8 cellular contexts compared by ENCODE assay signal in the genomic region with DNA sequence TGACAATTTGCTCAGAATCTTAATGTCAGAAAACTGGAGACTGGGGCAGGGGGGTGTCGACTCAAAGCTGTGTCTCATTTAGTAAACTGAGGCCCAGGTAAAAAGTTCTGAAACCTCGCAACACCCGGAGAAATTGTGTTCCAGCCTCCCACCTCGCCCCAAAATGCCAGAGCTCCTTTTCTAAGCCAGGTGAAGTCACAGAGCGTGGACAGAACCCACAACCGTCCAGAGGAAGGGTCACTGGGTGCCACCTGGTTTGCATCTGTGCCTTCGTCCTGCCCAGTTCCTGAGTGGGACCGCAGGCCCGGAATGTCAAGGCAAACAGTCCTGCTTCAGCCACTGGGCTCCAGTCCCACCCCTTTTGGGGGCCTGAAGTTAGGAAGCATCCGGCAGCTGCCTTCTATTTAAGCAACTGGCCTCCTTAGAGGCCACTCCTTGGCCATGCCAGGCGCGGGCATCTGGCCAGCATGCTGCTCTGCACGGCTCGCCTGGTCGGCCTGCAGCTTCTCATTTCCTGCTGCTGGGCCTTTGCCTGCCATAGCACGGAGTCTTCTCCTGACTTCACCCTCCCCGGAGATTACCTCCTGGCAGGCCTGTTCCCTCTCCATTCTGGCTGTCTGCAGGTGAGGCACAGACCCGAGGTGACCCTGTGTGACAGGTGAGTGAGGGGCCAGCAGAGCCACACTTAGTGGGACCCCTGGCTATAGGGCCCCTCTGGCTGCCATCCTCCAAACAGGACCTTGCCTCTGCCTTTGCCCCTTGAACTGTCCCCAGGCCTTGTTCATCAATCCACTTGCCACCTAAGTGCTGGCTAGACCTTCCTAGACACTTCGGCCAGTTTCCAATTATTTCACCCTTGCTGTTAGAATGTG. TPM values are rescaled to one million over a fixed set of nuclear protein-coding genes. Genes with fewer than 3 reads are reported as not detected.
DNase-seq lines count a peak whose midpoint lies in the region; ATAC-seq and TF ChIP-seq lines count a peak whose summit lies in the region.

Gene TAS1R1 (plus strand): TSS at position 401 of the 872 bp plus-strand sequence. CDS start 67 bp downstream, at position 468.

- no peaks in the 10 kb centered on the region for H3K9me2 ChIP-seq in PC-3 (replicated peaks; ENCODE audit: low read length)

- intact Hi-C loops in PC-3 (cut with micrococcal nuclease): loop anchor here (1.0 to 5.0 kb wide), 4 partner anchors 24 to 92 kb away; partner anchors contain the start of gene ZBTB48
- intact Hi-C loops in naive thymus-derived CD4-positive, alpha-beta T cell (cut with micrococcal nuclease): loop anchor here (1.0 to 10.0 kb wide), 12 partner anchors 10 to 318 kb away; partner anchors contain the start of genes CAMTA1 (in 2 of the 2), DNAJC11 (in 2 of the 2), KLHL21 (in 2 of the 2) and PHF13 (in 2 of the 2)

- peaks cover 7% of the 10 kb centered on the region for H4K20me1 ChIP-seq in PC-3 (ENCODE audit: low read length)

- H3K4me2 ChIP-seq in PC-3 (ENCODE audit: low read length): peak within 1 kb of the TSS; percentile 97

- H3K27me3 ChIP-seq in CD8-positive, alpha-beta memory T cell (ENCODE audit: insufficient read depth, low read length, poor library complexity, severe bottlenecking): no peaks in the 10 kb centered on the region
- no peaks in the 10 kb centered on the region for H3K27me3 ChIP-seq in PC-3 (ENCODE audit: low read length)
- H3K27me3 ChIP-seq in naive thymus-derived CD4-positive, alpha-beta T cell (ENCODE audit: control insufficient read depth in 2 of 2, insufficient read depth in 2 of 2, low read length in 2 of 2): no peaks in the 10 kb centered on the region

- H3K36me3 ChIP-seq in CD8-positive, alpha-beta memory T cell (ENCODE audit: insufficient read depth, low read length): peaks cover 2% of the 10 kb centered on the region
- peaks cover 10% of the 10 kb centered on the region; the same call in 1 of the 2 replicates for H3K36me3 ChIP-seq in PC-3 (ENCODE audit: low read depth, low read length)
- H3K36me3 ChIP-seq in naive thymus-derived CD4-positive, alpha-beta T cell (ENCODE audit: control insufficient read depth in 2 of 3, insufficient read depth in 3 of 3, low read length in 3 of 3): peaks cover 0 to 13% (median 3%) of the 10 kb centered on the region in 3 experiments

- BruUV-seq in PC-3 (replicated peaks; lab: Mats Ljungman, UMichigan): TSS peak; percentile 96

- H3K9me3 Mint-ChIP-seq in CD8-positive, alpha-beta memory T cell: no peaks in the 10 kb centered on the region
- no peaks in the 10 kb centered on the region for H3K9me3 Mint-ChIP-seq in naive thymus-derived CD4-positive, alpha-beta T cell

- CTCF ChIA-PET in CD8-positive, alpha-beta memory T cell (lab: Charles Lee): interaction anchor here (0.8 to 3.1 kb wide), 28 partner anchors 8 to 146 kb away, joined by 3 to 39 read pairs (median 6); partner anchors contain the start of genes DNAJC11, KLHL21, PLEKHG5 and THAP3
- CTCF ChIA-PET in PC-3 (lab: Charles Lee): interaction anchor here (0.8 kb wide), 2 partner anchors 33 to 362 kb away, joined by 3 to 6 read pairs; no protein-coding TSS in a partner anchor
- CTCF ChIA-PET in naive thymus-derived CD4-positive, alpha-beta T cell (lab: Charles Lee): interaction anchor here (0.6 to 4.9 kb wide), 15 partner anchors 9 to 132 kb away, joined by 3 to 32 read pairs (median 6); partner anchors contain the start of genes KLHL21 and PLEKHG5

- peak within 1 kb of the TSS; percentile 79 to 92 (median 80) for H3K4me3 Mint-ChIP-seq in CD8-positive, alpha-beta memory T cell
- H3K4me3 Mint-ChIP-seq in naive thymus-derived CD4-positive, alpha-beta T cell: peak within 1 kb of the TSS; percentile 63 to 85 (median 78)

- peaks cover 39% of the 10 kb centered on the region for H3K79me2 ChIP-seq in PC-3 (ENCODE audit: low read length)

- peaks cover 11 to 18% (median 12%) of the 10 kb centered on the region in 3 donors for H3K4me1 Mint-ChIP-seq in CD8-positive, alpha-beta memory T cell
- H3K4me1 Mint-ChIP-seq in naive thymus-derived CD4-positive, alpha-beta T cell: peaks cover 0 to 25% (median 18%) of the 10 kb centered on the region in 7 donors

- no peak for DNase-seq in CD8-positive, alpha-beta memory T cell
- no peak for DNase-seq in PC-3
- DNase-seq in epithelial cell of prostate (ENCODE audit: low read depth, low spot score): no peak
- DNase-seq in naive thymus-derived CD4-positive, alpha-beta T cell: no peak
- no peak for DNase-seq in NCI-H1105 treated with DMSO at 0.1 percent for 48 hours (lab: John Stamatoyannopoulos, UW)
- no peak for DNase-seq in effector CD8-positive, alpha-beta T cell (lab: John Stamatoyannopoulos, UW)
- DNase-seq in NCI-H1417 treated with DMSO at 0.1 percent for 48 hours (lab: John Stamatoyannopoulos, UW): no peak

- H3K27ac ChIP-seq in CD8-positive, alpha-beta memory T cell (ENCODE audit: low read depth, low read length): peak within 1 kb of the TSS; percentile 80
- no peak within 1 kb of the TSS for H3K27ac ChIP-seq in PC-3 (ENCODE audit: low read length)
- peak within 1 kb of the TSS; percentile 24 for H3K27ac ChIP-seq in epithelial cell of prostate
- H3K27ac ChIP-seq in naive thymus-derived CD4-positive, alpha-beta T cell (ENCODE audit: low read depth, low read length): peak within 1 kb of the TSS; percentile 83

- H3K36me3 Mint-ChIP-seq in CD8-positive, alpha-beta memory T cell: peaks cover 0 to 4% (median 0%) of the 10 kb centered on the region in 3 donors
- peaks cover 0 to 4% (median 3%) of the 10 kb centered on the region in 5 donors for H3K36me3 Mint-ChIP-seq in naive thymus-derived CD4-positive, alpha-beta T cell

- H3K27ac Mint-ChIP-seq in CD8-positive, alpha-beta memory T cell: peak within 1 kb of the TSS; percentile 51 to 92 (median 70)
- H3K27ac Mint-ChIP-seq in naive thymus-derived CD4-positive, alpha-beta T cell: peak within 1 kb of the TSS in 8 of 9 donors; percentile 60 to 90 (median 72)

- H3K9ac ChIP-seq in PC-3 (ENCODE audit: low read length): peak within 1 kb of the TSS; percentile 93

- POLR2A ChIA-PET in CD8-positive, alpha-beta memory T cell (lab: Charles Lee): interaction anchor here (1.1 to 1.5 kb wide), 4 partner anchors 45 to 230 kb away, joined by 4 to 14 read pairs (median 6); partner anchors contain the start of genes CAMTA1 and KLHL21
- POLR2A ChIA-PET in PC-3 (lab: Charles Lee; ENCODE audit: unreplicated experiment): interaction anchor here (0.7 kb wide), 1 partner anchor 25 kb away, joined by 7 read pairs; the partner anchor contains the start of gene ZBTB48
- POLR2A ChIA-PET in naive thymus-derived CD4-positive, alpha-beta T cell (lab: Charles Lee): interaction anchor here (0.6 to 5.1 kb wide), 20 partner anchors 9 to 96 kb away, joined by 3 to 72 read pairs (median 5); partner anchors contain the start of genes KLHL21, PHF13, PLEKHG5 and ZBTB48

- no peak for ATAC-seq in PC-3
- no peak for ATAC-seq in naive thymus-derived CD4-positive, alpha-beta T cell
- no peak for ATAC-seq in HG03097 (IDR thresholded peaks at IDR 0.05; ENCODE audit: low FRiP score, unreplicated experiment)

- TF ChIP-seq CTCF in PC-3 (conservative IDR thresholded peaks at IDR 0.05; ENCODE audit: low read depth, low read length): no peak

- H3K4me1 ChIP-seq in CD8-positive, alpha-beta memory T cell (ENCODE audit: insufficient read depth, low read length): peaks cover 19% of the 10 kb centered on the region
- peaks cover 12% of the 10 kb centered on the region for H3K4me1 ChIP-seq in PC-3 (ENCODE audit: insufficient read depth, low read length)
- peaks cover 8 to 20% of the 10 kb centered on the region in 2 donors for H3K4me1 ChIP-seq in naive thymus-derived CD4-positive, alpha-beta T cell (ENCODE audit: control insufficient read depth in 2 of 2, insufficient read depth in 2 of 2, low read length in 2 of 2)

- peak within 1 kb of the TSS; percentile 98 for H2AFZ ChIP-seq in PC-3 (ENCODE audit: low read length)

- no peaks in the 10 kb centered on the region for H3K27me3 Mint-ChIP-seq in CD8-positive, alpha-beta memory T cell
- no peaks in the 10 kb centered on the region for H3K27me3 Mint-ChIP-seq in naive thymus-derived CD4-positive, alpha-beta T cell

- H3F3A ChIP-seq in PC-3 (ENCODE audit: low read length, unreplicated experiment): no peaks in the 10 kb centered on the region

- no peaks in the 10 kb centered on the region for H3K9me3 ChIP-seq in CD8-positive, alpha-beta memory T cell (ENCODE audit: low read length)
- no peaks in the 10 kb centered on the region for H3K9me3 ChIP-seq in PC-3 (ENCODE audit: low read length)
- no peaks in the 10 kb centered on the region for H3K9me3 ChIP-seq in naive thymus-derived CD4-positive, alpha-beta T cell (ENCODE audit: control insufficient read depth in 2 of 3, low read length in 3 of 3)

- peak within 1 kb of the TSS; percentile 59 for H3K4me3 ChIP-seq in CD8-positive, alpha-beta memory T cell (ENCODE audit: low read length)
- peak within 1 kb of the TSS; percentile 89 for H3K4me3 ChIP-seq in PC-3 (ENCODE audit: low read length)
- H3K4me3 ChIP-seq in naive thymus-derived CD4-positive, alpha-beta T cell (ENCODE audit: low read length): peak within 1 kb of the TSS; percentile 79

RNA-seq across cellular contexts. Expression of gene TAS1R1, which starts in this region (rescaled TPM):
- total RNA-seq in CD8-positive, alpha-beta memory T cell: not detected
- not detected for polyA plus RNA-seq in CD8-positive, alpha-beta memory T cell
- not detected in 2 replicates for total RNA-seq in PC-3 (2014; rRNA removed)
- not detected for total RNA-seq in naive thymus-derived CD4-positive, alpha-beta T cell
- polyA plus RNA-seq in naive thymus-derived CD4-positive, alpha-beta T cell: not detected
